ENCODE assay signal across 25 cellular contexts in genomic region chr7:26859720-26860119, GRCh38.
"Had no signal": no experiment of that assay in that cellular context is flagged by ENCODE, and none has a peak within 500 bp of the region (broad histone marks: within the 10 kb centered on the region; RNA-seq: fewer than 3 reads in every experiment).

No MANE protein-coding gene starts in this region.

- H3K27ac ChIP-seq: gastrocnemius medialis, left ventricle myocardium inferior, right lobe of liver, testis, uterus had no signal

- H3K4me3 ChIP-seq: gastrocnemius medialis, left ventricle myocardium inferior, lung, right lobe of liver, testis, uterus had no signal

- H3K4me3 Mint-ChIP-seq: activated CD4-positive, alpha-beta memory T cell treated with anti-CD3 and anti-CD28 coated beads for 36 hours; activated CD4-positive, alpha-beta T cell treated with anti-CD3 and anti-CD28 coated beads, Interleukin-2, amount 10 ng/mL, durations not matched to agents 24 days and 14 days; activated naive CD8-positive, alpha-beta T cell treated with anti-CD3 and anti-CD28 coated beads, Interleukin-2, amount 50 U/mL, for 24 hours; activated T-cell treated with anti-CD3 and anti-CD28 coated beads, Interleukin-2, amount 50 U/mL, for 24 hours; central memory CD8-positive, alpha-beta T cell; dendritic cell treated with granulocyte-macrophage colony-stimulating factor and Interleukin-4, amounts not matched to agents 40 ng/mL and 50 ng/mL, for 4 days; endodermal cell; naive thymus-derived CD8-positive, alpha-beta T cell; T-helper 17 cell had no signal

- H3K9me3 Mint-ChIP-seq: activated CD4-positive, alpha-beta memory T cell treated with anti-CD3 and anti-CD28 coated beads for 36 hours; activated naive CD8-positive, alpha-beta T cell treated with anti-CD3 and anti-CD28 coated beads, Interleukin-2, amount 50 U/mL, for 24 hours; central memory CD8-positive, alpha-beta T cell; dendritic cell treated with granulocyte-macrophage colony-stimulating factor and Interleukin-4, amounts not matched to agents 40 ng/mL and 50 ng/mL, for 4 days; endodermal cell had no signal

- H3K27me3 ChIP-seq: neutrophil, testis had no signal

- H3K36me3 Mint-ChIP-seq: activated CD4-positive, alpha-beta memory T cell treated with anti-CD3 and anti-CD28 coated beads for 36 hours had no signal

- DNase-seq: activated CD4-positive, alpha-beta memory T cell treated with anti-CD3 and anti-CD28 coated beads for 36 hours; activated CD4-positive, alpha-beta T cell treated with anti-CD3 and anti-CD28 coated beads, Interleukin-2, amount 10 ng/mL, durations not matched to agents 24 days and 14 days; activated CD4-positive, CD25-positive, alpha-beta regulatory T cell treated with anti-CD3 and anti-CD28 coated beads, Interleukin-2, amount 50 U/mL, for 72 hours; activated CD8-positive, alpha-beta memory T cell treated with anti-CD3 and anti-CD28 coated beads, Interleukin-2, amount 50 U/mL, for 48 hours; activated gamma-delta T cell treated with Interleukin-2 at 50 U/mL for 16 hours; activated naive CD4-positive, alpha-beta T cell treated with anti-CD3 and anti-CD28 coated beads, Interleukin-2, amount 50 U/mL, for 16 hours; activated naive CD8-positive, alpha-beta T cell treated with anti-CD3 and anti-CD28 coated beads, Interleukin-2, amount 50 U/mL, for 24 hours; activated T-cell treated with anti-CD3 and anti-CD28 coated beads, Interleukin-2, amount 50 U/mL, for 24 hours; endodermal cell; gastrocnemius medialis; glutamatergic neuron; left ventricle myocardium inferior; naive thymus-derived CD8-positive, alpha-beta T cell; right lobe of liver; stimulated activated CD4-positive, alpha-beta T cell treated with anti-CD3 and anti-CD28 coated beads, Interleukin-2, amount 100 ng/mL, for 48 hours; stimulated activated naive CD4-positive, alpha-beta T cell treated with Interleukin-2 at 50 U/mL for 16 hours; T-helper 17 cell; T1000; testis; uterus had no signal

- ATAC-seq: activated naive CD8-positive, alpha-beta T cell treated with anti-CD3 and anti-CD28 coated beads, Interleukin-2, amount 50 U/mL, for 24 hours; gastrocnemius medialis; naive thymus-derived CD8-positive, alpha-beta T cell; right lobe of liver; T-helper 17 cell had no signal

- H3K27ac Mint-ChIP-seq: activated CD4-positive, alpha-beta memory T cell treated with anti-CD3 and anti-CD28 coated beads for 36 hours; activated CD4-positive, alpha-beta T cell treated with anti-CD3 and anti-CD28 coated beads, Interleukin-2, amount 10 ng/mL, durations not matched to agents 24 days and 14 days; activated naive CD8-positive, alpha-beta T cell treated with anti-CD3 and anti-CD28 coated beads, Interleukin-2, amount 50 U/mL, for 24 hours; activated T-cell treated with anti-CD3 and anti-CD28 coated beads, Interleukin-2, amount 50 U/mL, for 24 hours; dendritic cell treated with granulocyte-macrophage colony-stimulating factor and Interleukin-4, amounts not matched to agents 40 ng/mL and 50 ng/mL, for 4 days; endodermal cell; naive thymus-derived CD8-positive, alpha-beta T cell; T-helper 17 cell had no signal

- H3K4me1 ChIP-seq: gastrocnemius medialis, uterus had no signal

- H3K36me3 ChIP-seq: gastrocnemius medialis, left ventricle myocardium inferior, neutrophil, right lobe of liver, uterus had no signal

- H3K9me3 ChIP-seq: gastrocnemius medialis, left ventricle myocardium inferior, neutrophil, right lobe of liver, testis, uterus had no signal

- H3K27me3 Mint-ChIP-seq: progenitor cell of endocrine pancreas had no signal
